2 cellular contexts compared by ENCODE assay signal in the genomic region with DNA sequence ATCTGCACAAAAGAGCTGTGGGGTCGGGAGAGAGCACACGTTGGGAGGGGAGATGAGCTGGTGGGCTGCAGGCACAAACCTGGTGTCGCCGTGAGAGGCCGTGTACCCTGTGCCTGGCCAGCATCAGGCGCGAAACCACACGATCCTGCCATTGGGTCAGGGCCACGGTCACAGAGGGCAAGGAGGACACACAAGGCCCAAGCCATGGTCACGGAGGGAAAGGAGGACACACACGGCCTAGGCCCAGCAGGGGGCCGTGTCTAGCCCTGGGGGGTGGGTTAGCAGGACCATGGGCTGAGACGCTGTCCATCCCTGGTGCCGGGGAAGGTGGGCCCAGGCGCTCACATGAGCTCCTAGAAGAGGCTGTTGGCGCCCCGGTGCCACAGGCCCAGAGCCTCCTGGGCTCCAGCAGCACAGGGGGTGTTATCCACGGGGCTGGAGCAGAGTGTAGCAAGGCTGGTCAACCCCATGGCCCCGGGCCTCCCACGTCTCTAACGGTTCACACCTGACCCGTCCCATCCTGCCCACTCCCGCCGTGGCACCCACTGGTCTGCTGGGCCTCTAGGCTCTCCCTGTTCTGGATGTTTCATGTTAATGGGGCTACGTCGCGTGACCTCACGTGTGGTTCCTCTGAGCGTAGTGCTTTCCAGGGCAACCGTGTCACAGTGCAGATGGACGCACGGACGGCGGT.
A peak's percentile ranks its signal among the peaks of the same experiment; 100 is the strongest.
TF ChIP-seq lines count a peak whose summit lies in the region.

No MANE protein-coding gene starts in this region.

TF ChIP-seq in HEK293, 187 proteins besides CTCF, POLR2A, EP300 and RAD21:
- TF ChIP-seq GLIS2 (tag by site-specific recombination; IDR thresholded peaks at IDR 0.05) (0 out of 2 replicates have a peak, but pooled peaks have one; percentile 20), ZNF701 (tag by site-specific recombination; IDR thresholded peaks at IDR 0.05) (no peak)
- TF ChIP-seq, protein P1, sequence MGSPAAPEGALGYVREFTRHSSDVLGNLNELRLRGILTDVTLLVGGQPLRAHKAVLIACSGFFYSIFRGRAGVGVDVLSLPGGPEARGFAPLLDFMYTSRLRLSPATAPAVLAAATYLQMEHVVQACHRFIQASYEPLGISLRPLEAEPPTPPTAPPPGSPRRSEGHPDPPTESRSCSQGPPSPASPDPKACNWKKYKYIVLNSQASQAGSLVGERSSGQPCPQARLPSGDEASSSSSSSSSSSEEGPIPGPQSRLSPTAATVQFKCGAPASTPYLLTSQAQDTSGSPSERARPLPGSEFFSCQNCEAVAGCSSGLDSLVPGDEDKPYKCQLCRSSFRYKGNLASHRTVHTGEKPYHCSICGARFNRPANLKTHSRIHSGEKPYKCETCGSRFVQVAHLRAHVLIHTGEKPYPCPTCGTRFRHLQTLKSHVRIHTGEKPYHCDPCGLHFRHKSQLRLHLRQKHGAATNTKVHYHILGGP (tag by site-specific recombination; IDR thresholded peaks at IDR 0.05) = no peak

TF ChIP-seq in HepG2, 621 proteins besides CTCF, POLR2A, EP300 and RAD21:
- TF ChIP-seq SPEN (CRISPR knock-in tag; IDR thresholded peaks at IDR 0.05; ENCODE audit: low read depth) (no peak), AGO2 (optimal IDR thresholded peaks at IDR 0.05; ENCODE audit: low read depth, low read length) (peak; percentile 66)
